Comparison of ENCODE assay signal across 1 cellular context in genomic region chr11:1395773-1396374, GRCh38.
TF ChIP-seq lines count a peak whose summit lies in the region.

No MANE protein-coding gene starts in this region.

TF ChIP-seq in HepG2, 621 proteins besides CTCF, POLR2A, EP300 and RAD21 (continued from another document):
- no peak for TF ChIP-seq ZNF639 (CRISPR knock-in tag; conservative IDR thresholded peaks at IDR 0.05)
- TF ChIP-seq ZNF572 (CRISPR knock-in tag; IDR thresholded peaks at IDR 0.05) = no peak
- no peak for TF ChIP-seq FOSL2 (CRISPR knock-in tag; IDR thresholded peaks at IDR 0.05)
- no peak for TF ChIP-seq PRDM10 (CRISPR knock-in tag; IDR thresholded peaks at IDR 0.05; ENCODE audit: low read depth)
- no peak for TF ChIP-seq ZFP62 (CRISPR knock-in tag; IDR thresholded peaks at IDR 0.05)
- TF ChIP-seq NCOA5 (CRISPR knock-in tag; IDR thresholded peaks at IDR 0.05) = no peak
- TF ChIP-seq ZNF800 (CRISPR knock-in tag; IDR thresholded peaks at IDR 0.05) = no peak
